Comparison of ENCODE assay signal across 13 cellular contexts in genomic region chr7:127901895-127902703, GRCh38.
DNase-seq lines count a peak whose midpoint lies in the region; ATAC-seq, FAIRE-seq and TF ChIP-seq lines count a peak whose summit lies in the region.
"Had no signal": no experiment of that assay in that cellular context is flagged by ENCODE, and none has a peak within 500 bp of the region (broad histone marks: within the 10 kb centered on the region; RNA-seq: fewer than 3 reads in every experiment).

No MANE protein-coding gene starts in this region.

- H2BK12ac ChIP-seq in H1 (ENCODE audit: low read depth, low read length), result no peak overlapping the region

- FAIRE-seq in H1 (lab: Jason Lieb, UNC), result no peak
- FAIRE-seq: K562 had no signal

- no peak for TF ChIP-seq CTCF in CD8-positive, alpha-beta T cell (IDR thresholded peaks at IDR 0.05)
- TF ChIP-seq CTCF in KMS-11 (conservative IDR thresholded peaks at IDR 0.05; ENCODE audit: low read depth, low read length) (no peak), H1 (IDR thresholded peaks at IDR 0.05; ENCODE audit: control extremely low read depth in 1 of 3, insufficient read depth in 1 of 3, low read depth in 1 of 3, low read length in 3 of 3) (no peak)

- H3K4me2 ChIP-seq in KMS-11, result peak overlapping the region; percentile 44; the same call in 1 of the 2 replicates
- H3K4me2 ChIP-seq in H1 (ENCODE audit: insufficient read depth in 1 of 2, low read depth in 2 of 2, low read length in 2 of 2), result no peak overlapping the region; a peak in 1 of 4 replicates

- no peak overlapping the region for H2BK120ac ChIP-seq in H1 (replicated peaks; ENCODE audit: low read depth, low read length)

- no peak overlapping the region for H3K4me3 ChIP-seq in CD8-positive, alpha-beta T cell (ENCODE audit: low read depth, low read length)
- H3K4me3 ChIP-seq in KMS-11 (IDR thresholded peaks at IDR 0.05; ENCODE audit: insufficient read depth, low read depth, low read length) (no peak overlapping the region), H1 (ENCODE audit: extremely low read depth in 1 of 4, insufficient read depth in 2 of 4, low read depth in 3 of 4, low read length in 4 of 4) (peak overlapping the region in 1 of 4 experiments; percentile 9; a peak in 1 of 8 replicates)
- H3K4me3 ChIP-seq: GM23248, K562 had no signal

- no peak for DNase-seq in CD8-positive, alpha-beta T cell
- DNase-seq in H1 (ENCODE audit: low read depth in 1 of 2, low spot score in 2 of 2) (no peak), NCI-H1694 (lab: John Stamatoyannopoulos, UW) (no peak)
- DNase-seq in activated CD8-positive, alpha-beta memory T cell treated with anti-CD3 and anti-CD28 coated beads for 24 hours, result no peak
- DNase-seq: dermis blood vessel endothelial cell, GM23248, retina had no signal

- H3K9ac ChIP-seq in KMS-11, result no peak overlapping the region
- H3K9ac ChIP-seq in H1 (replicated peaks in 1 of 4; ENCODE audit: extremely low read depth in 1 of 4, low read depth in 3 of 4, low read length in 3 of 4), result no peak overlapping the region
- H3K9ac ChIP-seq: GM23248 had no signal

- H3K4me1 ChIP-seq in CD8-positive, alpha-beta T cell (ENCODE audit: insufficient read depth, low read length), result peaks cover 20% of the 10 kb centered on the region
- H3K4me1 ChIP-seq in KMS-11 (ENCODE audit: low read depth, poor library complexity, severe bottlenecking), result peaks cover 37% of the 10 kb centered on the region
- H3K4me1 ChIP-seq in H1 (replicated peaks in 1 of 4; ENCODE audit: control insufficient read depth in 3 of 4, insufficient read depth in 4 of 4, low read length in 3 of 4), result peaks cover 16 to 34% (median 28%) of the 10 kb centered on the region in 4 experiments

- TF ChIP-seq EP300 in H1 (IDR thresholded peaks at IDR 0.05; ENCODE audit: borderline replicate concordance in 1 of 2, low read depth in 2 of 2, low read length in 2 of 2), result no peak

- peaks cover 59% of the 10 kb centered on the region for H3K4me1 Mint-ChIP-seq in CD8-positive, alpha-beta T cell (ENCODE audit: low read depth)

- no peaks in the 10 kb centered on the region for H3K9me3 Mint-ChIP-seq in CD8-positive, alpha-beta T cell
- H3K9me3 Mint-ChIP-seq: T-helper 1 cell treated with Interleukin-12 subunit alpha and Interleukin-12 subunit beta and Interleukin-4 antibody, amounts not matched to agents 30 μg/mL and 1 μg/mL, for 36 hours had no signal

- H3K36me3 Mint-ChIP-seq in CD8-positive, alpha-beta T cell, result peaks cover 22% of the 10 kb centered on the region

- H3K14ac ChIP-seq in H1 (ENCODE audit: insufficient read length), result no peak overlapping the region

- no peak overlapping the region for H2BK15ac ChIP-seq in H1 (ENCODE audit: low read length)

- WGBS in H1 (ENCODE audit: extremely low coverage in 1 of 2, insufficient coverage in 1 of 2, insufficient read length in 1 of 2, insufficient replicate concordance in 2 of 2, low coverage in 1 of 2, low lambda C conversion rate in 2 of 2, missing lambda C conversion rate in 1 of 2), 2 experiments, result 81% methylated on average over 5 of the region's 5 CpGs; no CpG with 5 or more reads in 1 of the 2 experiments

- no peak overlapping the region; the same call in 1 of the 2 replicates for H2AK5ac ChIP-seq in H1 (ENCODE audit: low read depth, low read length)

- no peak overlapping the region for H3K4me3 Mint-ChIP-seq in CD8-positive, alpha-beta T cell
- H3K4me3 Mint-ChIP-seq: T-helper 1 cell treated with Interleukin-12 subunit alpha and Interleukin-12 subunit beta and Interleukin-4 antibody, amounts not matched to agents 30 μg/mL and 1 μg/mL, for 36 hours had no signal

- H4K91ac ChIP-seq in H1 (replicated peaks; ENCODE audit: insufficient read length, low read length), result no peak overlapping the region

- no peak overlapping the region for H2AFZ ChIP-seq in KMS-11 (ENCODE audit: low read depth)
- no peak overlapping the region for H2AFZ ChIP-seq in H1 (ENCODE audit: low read length)
- H2AFZ ChIP-seq: GM23248 had no signal

- H3K27me3 ChIP-seq in CD8-positive, alpha-beta T cell (ENCODE audit: insufficient read depth, low read length), result no peaks in the 10 kb centered on the region
- no peaks in the 10 kb centered on the region for H3K27me3 ChIP-seq in KMS-11 (ENCODE audit: insufficient read depth, low read depth)
- H3K27me3 ChIP-seq in H1 (replicated peaks in 1 of 4; ENCODE audit: control insufficient read depth in 3 of 4, extremely low read depth in 1 of 4, insufficient read depth in 3 of 4, low read length in 3 of 4), result no peaks in the 10 kb centered on the region

- no peak overlapping the region for H4K5ac ChIP-seq in H1 (ENCODE audit: insufficient read length, low read depth, low read length)

- no peaks in the 10 kb centered on the region for H3K36me3 ChIP-seq in CD8-positive, alpha-beta T cell (ENCODE audit: insufficient read depth, low read length)
- H3K36me3 ChIP-seq in KMS-11 (ENCODE audit: insufficient read depth) (no peaks in the 10 kb centered on the region), H1 (ENCODE audit: control insufficient read depth in 2 of 4, insufficient read depth in 4 of 4, low read length in 3 of 4) (no peaks in the 10 kb centered on the region; a peak in 1 of 8 replicates)

- H2BK20ac ChIP-seq in H1 (ENCODE audit: low read length), result no peak overlapping the region

- H3K56ac ChIP-seq in H1 (replicated peaks; ENCODE audit: insufficient read length, low read depth, low read length), result no peak overlapping the region

- H3K23ac ChIP-seq in H1 (ENCODE audit: insufficient read length), result no peak overlapping the region

- H4K8ac ChIP-seq in H1 (ENCODE audit: extremely low read depth, insufficient read depth, low read length), result no peak overlapping the region

- no peaks in the 10 kb centered on the region for H3K23me2 ChIP-seq in H1 (ENCODE audit: low read depth, low read length)

- H3K79me1 ChIP-seq in H1 (ENCODE audit: low read depth, low read length), result no peaks in the 10 kb centered on the region; the same call in 1 of the 2 replicates

- H3K18ac ChIP-seq in H1 (ENCODE audit: extremely low read depth, low read length), result peak overlapping the region; percentile 42; the same call in 1 of the 2 replicates

- no peaks in the 10 kb centered on the region for H3K9me3 ChIP-seq in CD8-positive, alpha-beta T cell (ENCODE audit: low read length)
- H3K9me3 ChIP-seq in H1 (ENCODE audit: insufficient read depth in 2 of 2, low read depth in 1 of 2, low read length in 1 of 2), result no peaks in the 10 kb centered on the region

- ATAC-seq in CD8-positive, alpha-beta T cell, result no peak
- ATAC-seq in GM21360 (IDR thresholded peaks at IDR 0.05; ENCODE audit: unreplicated experiment), result peak; percentile 40
- ATAC-seq in GM19455 (IDR thresholded peaks at IDR 0.05; ENCODE audit: unreplicated experiment), result no peak
- ATAC-seq in HG03196 (IDR thresholded peaks at IDR 0.05; ENCODE audit: unreplicated experiment), result no peak

- intact Hi-C loops in CD8-positive, alpha-beta T cell (cut with DNase I, micrococcal nuclease), result loop anchor here in 1 of 2 experiments (10.0 kb wide), 1 partner anchor 47 kb away; no protein-coding TSS in a partner anchor

- H3K4ac ChIP-seq in H1 (replicated peaks; ENCODE audit: insufficient read length, low read depth, low read length), result no peak overlapping the region

- no peak for TF ChIP-seq POLR2A in H1 (IDR thresholded peaks at IDR 0.05; ENCODE audit: control extremely low read depth in 1 of 2, low read depth in 2 of 2, low read length in 2 of 2)

- H3K27ac Mint-ChIP-seq in CD8-positive, alpha-beta T cell, result peak overlapping the region; percentile 5
- H3K27ac Mint-ChIP-seq: T-helper 1 cell treated with Interleukin-12 subunit alpha and Interleukin-12 subunit beta and Interleukin-4 antibody, amounts not matched to agents 30 μg/mL and 1 μg/mL, for 36 hours had no signal

- no peak for TF ChIP-seq RAD21 in H1 (IDR thresholded peaks at IDR 0.05 in 1 of 2, conservative IDR thresholded peaks at IDR 0.05 in 1 of 2; ENCODE audit: low read depth in 2 of 2, low read length in 2 of 2)

- H2BK5ac ChIP-seq in H1 (ENCODE audit: low read depth, low read length), result no peak overlapping the region

- CTCF ChIA-PET in CD8-positive, alpha-beta T cell (lab: Charles Lee), result interaction anchor here (0.7 kb wide), 2 partner anchors 150 to 356 kb away, joined by 3 to 4 read pairs; no protein-coding TSS in a partner anchor
- CTCF ChIA-PET in H1 (lab: Charles Lee; ENCODE audit: partially characterized antibody), result interaction anchor here (1.0 to 1.4 kb wide), 3 partner anchors 13 to 110 kb away, joined by 3 to 4 read pairs (median 3); no protein-coding TSS in a partner anchor

- no peak overlapping the region for H3K27ac ChIP-seq in CD8-positive, alpha-beta T cell (ENCODE audit: low read depth, low read length)
- peak overlapping the region; percentile 5; the same call in 1 of the 2 replicates for H3K27ac ChIP-seq in KMS-11
- H3K27ac ChIP-seq in H1 (ENCODE audit: low read depth, low read length), result no peak overlapping the region
- H3K27ac ChIP-seq: GM23248 had no signal

- POLR2A ChIA-PET in CD8-positive, alpha-beta T cell (lab: Charles Lee), result interaction anchor here (0.6 kb wide), 1 partner anchor 87 kb away, joined by 4 read pairs; no protein-coding TSS in a partner anchor
- POLR2A ChIA-PET in H1 (lab: Charles Lee; ENCODE audit: partially characterized antibody), result no interaction called here

- H3K27me3 Mint-ChIP-seq in CD8-positive, alpha-beta T cell (ENCODE audit: low read depth), result no peaks in the 10 kb centered on the region

- H3K79me2 ChIP-seq in KMS-11 (ENCODE audit: insufficient read depth, low read depth), result peaks cover 25% of the 10 kb centered on the region
- peaks cover 0 to 24% of the 10 kb centered on the region in 2 experiments; a peak in 1 of 4 replicates for H3K79me2 ChIP-seq in H1 (ENCODE audit: control insufficient read depth in 1 of 2, insufficient read depth in 2 of 2, low read length in 2 of 2)

- H4K20me1 ChIP-seq in KMS-11 (ENCODE audit: insufficient read depth) (peaks cover 19% of the 10 kb centered on the region; the same call in 1 of the 2 replicates), H1 (replicated peaks in 1 of 2; ENCODE audit: control insufficient read depth in 1 of 2, insufficient read depth in 2 of 2, low read length in 2 of 2) (peaks cover 3 to 4% of the 10 kb centered on the region in 2 experiments)

TF ChIP-seq in H1, 55 proteins besides CTCF, POLR2A, EP300 and RAD21 (continues in another document):
- TF ChIP-seq E2F6 (IDR thresholded peaks at IDR 0.05) (no peak), RBBP5 (IDR thresholded peaks at IDR 0.05; ENCODE audit: borderline replicate concordance, low read depth, low read length) (no peak)
